Comparison of ENCODE assay signal across 3 cellular contexts in the genomic region with DNA sequence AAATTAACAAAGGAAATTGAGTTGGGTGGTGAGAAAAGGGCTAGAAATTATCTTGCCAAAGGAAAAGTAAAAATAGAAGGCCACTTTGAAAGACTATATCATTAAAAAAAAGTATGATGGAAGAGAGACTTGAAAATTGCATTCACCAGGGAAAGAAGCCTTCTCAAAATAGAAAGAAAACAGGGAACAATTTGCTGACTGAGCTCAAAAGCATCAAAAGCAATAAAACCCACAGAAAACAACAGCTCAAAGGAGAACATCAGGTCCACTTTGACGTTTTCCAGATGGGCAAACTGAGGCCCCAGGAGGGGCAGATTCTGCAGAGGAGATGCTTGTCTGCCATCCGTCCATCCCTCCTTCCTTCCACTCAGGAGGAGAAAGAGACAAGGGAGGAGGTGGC.
TF ChIP-seq lines count a peak whose summit lies in the region.

No MANE protein-coding gene starts in this region.

TF ChIP-seq in SK-N-SH, 30 proteins besides CTCF, POLR2A, EP300 and RAD21 (continued from another document):
- no peak for TF ChIP-seq USF1 (IDR thresholded peaks at IDR 0.05; ENCODE audit: borderline replicate concordance, low read depth)
- TF ChIP-seq FOXM1 (IDR thresholded peaks at IDR 0.05; ENCODE audit: low read depth): no peak
- TF ChIP-seq EZH2phosphoT487 (IDR thresholded peaks at IDR 0.05; ENCODE audit: borderline replicate concordance, low read depth): no peak
- no peak for TF ChIP-seq TEAD4 (IDR thresholded peaks at IDR 0.05; ENCODE audit: borderline replicate concordance, insufficient read depth)
- no peak for TF ChIP-seq TCF12 (IDR thresholded peaks at IDR 0.05)

TF ChIP-seq in SK-N-SH treated with all-trans-retinoic acid at 6 μM for 48 hours, 23 proteins besides CTCF, POLR2A, EP300 and RAD21 (continued from another document):
- TF ChIP-seq, protein P1, sequence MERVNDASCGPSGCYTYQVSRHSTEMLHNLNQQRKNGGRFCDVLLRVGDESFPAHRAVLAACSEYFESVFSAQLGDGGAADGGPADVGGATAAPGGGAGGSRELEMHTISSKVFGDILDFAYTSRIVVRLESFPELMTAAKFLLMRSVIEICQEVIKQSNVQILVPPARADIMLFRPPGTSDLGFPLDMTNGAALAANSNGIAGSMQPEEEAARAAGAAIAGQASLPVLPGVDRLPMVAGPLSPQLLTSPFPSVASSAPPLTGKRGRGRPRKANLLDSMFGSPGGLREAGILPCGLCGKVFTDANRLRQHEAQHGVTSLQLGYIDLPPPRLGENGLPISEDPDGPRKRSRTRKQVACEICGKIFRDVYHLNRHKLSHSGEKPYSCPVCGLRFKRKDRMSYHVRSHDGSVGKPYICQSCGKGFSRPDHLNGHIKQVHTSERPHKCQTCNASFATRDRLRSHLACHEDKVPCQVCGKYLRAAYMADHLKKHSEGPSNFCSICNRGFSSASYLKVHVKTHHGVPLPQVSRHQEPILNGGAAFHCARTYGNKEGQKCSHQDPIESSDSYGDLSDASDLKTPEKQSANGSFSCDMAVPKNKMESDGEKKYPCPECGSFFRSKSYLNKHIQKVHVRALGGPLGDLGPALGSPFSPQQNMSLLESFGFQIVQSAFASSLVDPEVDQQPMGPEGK (CRISPR knock-in tag; IDR thresholded peaks at IDR 0.05; ENCODE audit: borderline replicate concordance): no peak
- TF ChIP-seq GLIS3 (CRISPR knock-in tag; IDR thresholded peaks at IDR 0.05): no peak
- TF ChIP-seq ESRRG (CRISPR knock-in tag; IDR thresholded peaks at IDR 0.05): no peak
- TF ChIP-seq ZNF8 (CRISPR knock-in tag; IDR thresholded peaks at IDR 0.05): no peak
- no peak for TF ChIP-seq CREB5 (CRISPR knock-in tag; IDR thresholded peaks at IDR 0.05; ENCODE audit: low read depth)
- no peak for TF ChIP-seq ARNTL (CRISPR knock-in tag; IDR thresholded peaks at IDR 0.05; ENCODE audit: borderline replicate concordance, low read depth)
- TF ChIP-seq ZNF70 (CRISPR knock-in tag; IDR thresholded peaks at IDR 0.05): no peak
- TF ChIP-seq ZNF565 (CRISPR knock-in tag; conservative IDR thresholded peaks at IDR 0.05; ENCODE audit: low read depth): no peak
- TF ChIP-seq ISL1 (CRISPR knock-in tag; IDR thresholded peaks at IDR 0.05): no peak
- TF ChIP-seq BACH2 (CRISPR knock-in tag; IDR thresholded peaks at IDR 0.05; ENCODE audit: borderline replicate concordance): no peak
- TF ChIP-seq TSHZ2 (CRISPR knock-in tag; IDR thresholded peaks at IDR 0.05): no peak

TF ChIP-seq in neural cell, 6 proteins besides CTCF, POLR2A, EP300 and RAD21 (continued from another document):
- TF ChIP-seq REST (IDR thresholded peaks at IDR 0.05; ENCODE audit: borderline replicate concordance) (no peak), MXI1 (conservative IDR thresholded peaks at IDR 0.05; ENCODE audit: poor library complexity, severe bottlenecking) (no peak)
TF ChIP-seq in neural cell: peak in this region for 0.
